Comparison of ENCODE assay signal across 10 cellular contexts in genomic region chr1:68442822-68443556, GRCh38. TPM values are rescaled to one million over a fixed set of nuclear protein-coding genes. Genes with fewer than 3 reads are reported as not detected.
DNase-seq lines count a peak whose midpoint lies in the region; ATAC-seq and TF ChIP-seq lines count a peak whose summit lies in the region.
"Had no signal": no experiment of that assay in that cellular context is flagged by ENCODE, and none has a peak within 500 bp of the region (broad histone marks: within the 10 kb centered on the region; RNA-seq: fewer than 3 reads in every experiment).

No MANE protein-coding gene starts in this region.

- DNase-seq in NCI-H2107 treated with DMSO at 0.1 percent for 48 hours (lab: John Stamatoyannopoulos, UW; ENCODE audit: unreplicated experiment) (peak; percentile 18), NCI-H2107 (lab: John Stamatoyannopoulos, UW) (no peak), endothelial cell (ENCODE audit: low spot score) (peak; percentile 55), NCI-H1092 treated with DMSO at 0.1 percent for 48 hours (lab: John Stamatoyannopoulos, UW) (no peak)
- DNase-seq in naive thymus-derived CD4-positive, alpha-beta T cell = no peak

- no peaks in the 10 kb centered on the region for H3K9me3 ChIP-seq in OCI-LY3 (ENCODE audit: insufficient read depth, low read length)
- no peaks in the 10 kb centered on the region for H3K9me3 ChIP-seq in naive thymus-derived CD4-positive, alpha-beta T cell (ENCODE audit: control insufficient read depth in 2 of 3, low read length in 3 of 3)

- H3K4me1 ChIP-seq in OCI-LY3 (ENCODE audit: low read length) = no peaks in the 10 kb centered on the region
- no peaks in the 10 kb centered on the region for H3K4me1 ChIP-seq in naive thymus-derived CD4-positive, alpha-beta T cell (ENCODE audit: control insufficient read depth in 2 of 2, insufficient read depth in 2 of 2, low read length in 2 of 2)

- no peaks in the 10 kb centered on the region for H3K27me3 ChIP-seq in OCI-LY3 (ENCODE audit: low read depth, low read length)
- H3K27me3 ChIP-seq in naive thymus-derived CD4-positive, alpha-beta T cell (ENCODE audit: control insufficient read depth in 2 of 2, insufficient read depth in 2 of 2, low read length in 2 of 2) = no peaks in the 10 kb centered on the region

- TF ChIP-seq CTCF in OCI-LY3 (IDR thresholded peaks at IDR 0.05; ENCODE audit: low read depth, low read length) = peak; percentile 56
- TF ChIP-seq CTCF in endothelial cell (IDR thresholded peaks at IDR 0.05; ENCODE audit: unreplicated experiment) = peak; percentile 62

- no peak overlapping the region for H3K4me2 ChIP-seq in OCI-LY3 (ENCODE audit: low read length)

- no peak overlapping the region for H3K4me3 Mint-ChIP-seq in endothelial cell (ENCODE audit: unreplicated experiment)
- no peak overlapping the region for H3K4me3 Mint-ChIP-seq in naive thymus-derived CD4-positive, alpha-beta T cell
- H3K4me3 Mint-ChIP-seq: dendritic cell treated with granulocyte-macrophage colony-stimulating factor and Interleukin-4, amounts not matched to agents 40 ng/mL and 50 ng/mL, for 4 days had no signal

- no peak overlapping the region for H3K9ac ChIP-seq in OCI-LY3 (ENCODE audit: low read length)

- H3K27ac Mint-ChIP-seq in endothelial cell (ENCODE audit: unreplicated experiment) = no peak overlapping the region
- no peak overlapping the region for H3K27ac Mint-ChIP-seq in naive thymus-derived CD4-positive, alpha-beta T cell
- H3K27ac Mint-ChIP-seq: dendritic cell treated with granulocyte-macrophage colony-stimulating factor and Interleukin-4, amounts not matched to agents 40 ng/mL and 50 ng/mL, for 4 days had no signal

- CTCF ChIA-PET in naive thymus-derived CD4-positive, alpha-beta T cell (lab: Charles Lee) = no interaction called here

- POLR2A ChIA-PET in naive thymus-derived CD4-positive, alpha-beta T cell (lab: Charles Lee) = no interaction called here

- no peaks in the 10 kb centered on the region for H3K36me3 Mint-ChIP-seq in endothelial cell (ENCODE audit: low read depth, unreplicated experiment)
- H3K36me3 Mint-ChIP-seq in naive thymus-derived CD4-positive, alpha-beta T cell = no peaks in the 10 kb centered on the region

- ATAC-seq in GM19452 (IDR thresholded peaks at IDR 0.05; ENCODE audit: unreplicated experiment) (peak; percentile 88), HG03432 (IDR thresholded peaks at IDR 0.05; ENCODE audit: unreplicated experiment) (peak; percentile 91)
- ATAC-seq in naive thymus-derived CD4-positive, alpha-beta T cell = peak; percentile 63

- H3K79me2 ChIP-seq in OCI-LY3 (ENCODE audit: low read length) = no peaks in the 10 kb centered on the region

- H3K9me3 Mint-ChIP-seq in endothelial cell (ENCODE audit: unreplicated experiment) = no peaks in the 10 kb centered on the region
- peaks cover 0 to 5% (median 0%) of the 10 kb centered on the region in 11 donors for H3K9me3 Mint-ChIP-seq in naive thymus-derived CD4-positive, alpha-beta T cell
- H3K9me3 Mint-ChIP-seq: dendritic cell treated with granulocyte-macrophage colony-stimulating factor and Interleukin-4, amounts not matched to agents 40 ng/mL and 50 ng/mL, for 4 days had no signal

- H3K27me3 Mint-ChIP-seq in endothelial cell (ENCODE audit: unreplicated experiment) = no peaks in the 10 kb centered on the region
- peaks cover 0 to 9% (median 6%) of the 10 kb centered on the region in 5 donors for H3K27me3 Mint-ChIP-seq in naive thymus-derived CD4-positive, alpha-beta T cell
- H3K27me3 Mint-ChIP-seq: dendritic cell treated with granulocyte-macrophage colony-stimulating factor and Interleukin-4, amounts not matched to agents 40 ng/mL and 50 ng/mL, for 4 days had no signal

- no peaks in the 10 kb centered on the region for H4K20me1 ChIP-seq in OCI-LY3 (ENCODE audit: insufficient read depth, low read length)

- no peaks in the 10 kb centered on the region for H3K4me1 Mint-ChIP-seq in endothelial cell (ENCODE audit: unreplicated experiment)
- H3K4me1 Mint-ChIP-seq in naive thymus-derived CD4-positive, alpha-beta T cell = peaks cover 0 to 1% (median 0%) of the 10 kb centered on the region in 7 donors

- intact Hi-C loops in naive thymus-derived CD4-positive, alpha-beta T cell (cut with micrococcal nuclease) = loop anchor here in 1 of 2 donors (2.0 kb wide), 1 partner anchor 326 kb away; no protein-coding TSS in a partner anchor

- H3K4me3 ChIP-seq in OCI-LY3 (ENCODE audit: low read length) = no peak overlapping the region
- H3K4me3 ChIP-seq in naive thymus-derived CD4-positive, alpha-beta T cell (ENCODE audit: low read length) = no peak overlapping the region

- H3K36me3 ChIP-seq in OCI-LY3 (replicated peaks; ENCODE audit: low read depth, low read length) = no peaks in the 10 kb centered on the region
- no peaks in the 10 kb centered on the region for H3K36me3 ChIP-seq in naive thymus-derived CD4-positive, alpha-beta T cell (ENCODE audit: control insufficient read depth in 2 of 3, insufficient read depth in 3 of 3, low read length in 3 of 3)

- no peak overlapping the region for H3K27ac ChIP-seq in OCI-LY3 (ENCODE audit: low read length)
- no peak overlapping the region for H3K27ac ChIP-seq in naive thymus-derived CD4-positive, alpha-beta T cell (ENCODE audit: low read depth, low read length)

- no peak overlapping the region for H2AFZ ChIP-seq in OCI-LY3 (ENCODE audit: low read depth, low read length)

RNA-seq across cellular contexts. Expression of gene RPE65, which starts 6.8 kb away (rescaled TPM):
- total RNA-seq in endothelial cell (ENCODE audit: unreplicated experiment) = not detected
- not detected for total RNA-seq in naive thymus-derived CD4-positive, alpha-beta T cell
- polyA plus RNA-seq in naive thymus-derived CD4-positive, alpha-beta T cell = not detected
- total RNA-seq: subcutaneous adipose tissue had no signal

RNA-seq across cellular contexts. Expression of gene DEPDC1, which starts 53.9 kb away (rescaled TPM):
- 4.6 TPM for total RNA-seq in endothelial cell (ENCODE audit: unreplicated experiment)
- total RNA-seq in naive thymus-derived CD4-positive, alpha-beta T cell = 10 to 100 TPM in 1 of 5 experiments, under 1 TPM in 2, not detected in 2; 0.13 to 12.6 (median 0.24) TPM
- polyA plus RNA-seq in naive thymus-derived CD4-positive, alpha-beta T cell = not detected

Comparison
In these comparisons a context has a peak if more than half of its experiments do, and no peak if none do; other contexts are left out.
1. DNase-seq: peak in NCI-H2107 treated with DMSO at 0.1 percent for 48 hours (single experiment) and endothelial cell (single experiment); none in NCI-H2107 (single experiment), naive thymus-derived CD4-positive, alpha-beta T cell (0 of 9) and NCI-H1092 treated with DMSO at 0.1 percent for 48 hours (single experiment).
2. Peak in every context shown above with its lines, with median percentiles within 50 percentile points of each other: ATAC-seq.